In the genomic region with DNA sequence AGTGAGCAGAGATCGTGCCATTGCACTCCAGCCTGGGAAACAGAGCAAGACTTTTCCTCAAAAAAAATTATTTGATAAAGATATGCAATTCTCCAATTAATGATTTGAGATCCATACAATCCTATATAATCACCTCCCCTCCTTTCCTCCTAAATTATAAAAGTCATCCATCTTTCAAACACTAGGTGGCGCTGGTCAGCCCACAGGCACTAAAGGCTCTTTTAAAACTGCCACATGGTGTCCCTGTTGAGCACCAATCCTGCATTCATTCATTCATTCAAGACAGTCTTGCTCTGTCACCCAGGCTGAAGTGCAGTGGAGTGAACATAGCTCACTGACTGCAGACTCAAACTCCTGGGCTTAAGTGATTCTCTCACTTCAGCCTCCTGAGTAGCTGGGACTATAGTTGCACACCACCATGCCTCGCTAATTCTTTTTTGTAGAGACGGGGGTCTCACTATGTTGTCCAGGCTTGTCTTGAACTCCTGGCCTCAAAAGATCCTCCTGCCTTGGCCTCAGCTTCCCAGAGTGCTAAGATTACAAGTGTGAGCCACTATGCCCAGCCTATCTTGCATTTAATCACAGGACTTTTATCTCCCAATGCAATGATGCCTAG, we compare ENCODE assay signal across 7 cellular contexts. TPM values are rescaled to one million over a fixed set of nuclear protein-coding genes. Genes with fewer than 3 reads are reported as not detected.
DNase-seq lines count a peak whose midpoint lies in the region; ATAC-seq and TF ChIP-seq lines count a peak whose summit lies in the region.

No MANE protein-coding gene starts in this region.

- intact Hi-C loops in dorsolateral prefrontal cortex (cut with DNase I) (no loop called here), mucosa of descending colon (cut with DNase I, micrococcal nuclease) (no loop called here)

- H3K79me2 ChIP-seq in DOHH2 (ENCODE audit: control insufficient read depth, low read length) = no peaks in the 10 kb centered on the region

- H3K4me2 ChIP-seq in DOHH2 (ENCODE audit: low read length) = no peak overlapping the region

- H3K36me3 ChIP-seq in DOHH2 (ENCODE audit: control insufficient read depth, low read length) (no peaks in the 10 kb centered on the region), mucosa of descending colon (ENCODE audit: low read depth) (no peaks in the 10 kb centered on the region)

- H3K4me1 ChIP-seq in DOHH2 (ENCODE audit: control insufficient read depth, low read length) (no peaks in the 10 kb centered on the region), mucosa of descending colon (ENCODE audit: low read depth) (no peaks in the 10 kb centered on the region)

- H3K27me3 ChIP-seq in DOHH2 (ENCODE audit: control insufficient read depth, low read length) = peaks cover 10% of the 10 kb centered on the region; the same call in 1 of the 2 replicates
- no peaks in the 10 kb centered on the region for H3K27me3 ChIP-seq in dorsolateral prefrontal cortex

- no peaks in the 10 kb centered on the region for H3F3A ChIP-seq in DOHH2 (ENCODE audit: control insufficient read depth, insufficient read depth)

- peak; percentile 85 for ATAC-seq in mucosa of descending colon
- ATAC-seq in HG03095 (IDR thresholded peaks at IDR 0.05; ENCODE audit: unreplicated experiment) = no peak

- TF ChIP-seq CTCF in DOHH2 (IDR thresholded peaks at IDR 0.05; ENCODE audit: low read depth, low read length, poor library complexity, severe bottlenecking) (peak; percentile 99), GM20000 (IDR thresholded peaks at IDR 0.05; ENCODE audit: extremely low read depth, missing control alignments) (peak; percentile 93), dorsolateral prefrontal cortex (IDR thresholded peaks at IDR 0.05 in 54 of 56, conservative IDR thresholded peaks at IDR 0.05 in 2 of 56; ENCODE audit: low read depth in 1 of 56, partially characterized antibody in 56 of 56) (peak; percentile 53 to 90 (median 76)), mucosa of descending colon (IDR thresholded peaks at IDR 0.05) (peak; percentile 45)

- H3K27ac ChIP-seq in DOHH2 (ENCODE audit: low read depth, low read length) (no peak overlapping the region), dorsolateral prefrontal cortex (peak overlapping the region in 15 of 59 donors; percentile 3 to 94 (median 84))

- H4K20me1 ChIP-seq in DOHH2 (ENCODE audit: control insufficient read depth, insufficient read depth, low read depth, low read length) = no peaks in the 10 kb centered on the region

- H3K9me2 ChIP-seq in DOHH2 (replicated peaks; ENCODE audit: control insufficient read depth, low read length) = no peaks in the 10 kb centered on the region

- no peak overlapping the region for H3K4me3 ChIP-seq in DOHH2 (ENCODE audit: low read length)
- no peak overlapping the region for H3K4me3 ChIP-seq in dorsolateral prefrontal cortex
- no peak overlapping the region for H3K4me3 ChIP-seq in mucosa of descending colon

- no peaks in the 10 kb centered on the region for H3K9me3 ChIP-seq in DOHH2 (ENCODE audit: control insufficient read depth, insufficient read depth, low read length)
- no peaks in the 10 kb centered on the region for H3K9me3 ChIP-seq in mucosa of descending colon

- DNase-seq in GM20000 (ENCODE audit: low spot score) (peak; percentile 81), Kasumi-1 (lab: John Stamatoyannopoulos, UW) (peak; percentile 70 to 81), T-helper 1 cell (peak in 4 of 5 donors; percentile 25 to 65 (median 35)), dorsolateral prefrontal cortex (peak in 2 of 10 donors; percentile 6 to 43), mucosa of descending colon (peak in 1 of 3 donors; percentile 73)

RNA-seq across cellular contexts. Expression of gene SLC2A12, which starts 58.7 kb away (rescaled TPM):
- total RNA-seq in dorsolateral prefrontal cortex (10 to 100 TPM in 45 of 120 experiments, 1 to 10 TPM in 75; 5.7 to 16.8 (median 9.4) TPM), mucosa of descending colon (1 to 10 TPM in 2 of 3 donors, under 1 TPM in 1; 0.46 to 2.0 (median 1.0) TPM)

Comparison
In these comparisons a context has a peak if more than half of its experiments do, and no peak if none do; other contexts are left out.
1. CTCF ChIP-seq: peak in every context shown above with its lines; median percentile 99 in DOHH2; 93 in GM20000; 76 in dorsolateral prefrontal cortex; 45 in mucosa of descending colon.